Comparison of ENCODE assay signal across 28 cellular contexts in the genomic region with DNA sequence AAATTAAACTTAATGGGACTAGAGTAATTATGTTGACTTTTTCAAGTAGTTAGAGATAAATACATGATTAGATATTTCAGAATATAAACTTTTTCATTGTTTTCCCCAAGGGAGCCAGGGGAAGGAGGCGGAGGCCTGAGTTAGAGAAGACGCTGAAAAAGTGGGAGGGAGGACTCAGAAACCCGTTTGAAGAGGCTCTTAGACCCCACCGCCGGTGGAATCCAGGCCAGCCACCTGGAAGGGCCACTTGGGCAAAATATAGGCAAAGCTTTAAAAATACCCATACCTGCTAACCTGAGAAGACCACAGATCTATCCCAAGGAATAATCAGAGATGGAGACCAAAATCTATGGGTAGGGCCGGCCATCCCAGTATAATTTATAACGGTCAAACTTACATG.
DNase-seq lines count a peak whose midpoint lies in the region; ATAC-seq and TF ChIP-seq lines count a peak whose summit lies in the region.
"Had no signal": no experiment of that assay in that cellular context is flagged by ENCODE, and none has a peak within 500 bp of the region (broad histone marks: within the 10 kb centered on the region; RNA-seq: fewer than 3 reads in every experiment).

No MANE protein-coding gene starts in this region.

- 42 to 58% methylated on average over 7 of the region's 7 CpGs for WGBS in sigmoid colon, 2 donors

- no peak overlapping the region for H3K9ac ChIP-seq in iPS-15b (ENCODE audit: low read depth, low read length)
- H3K9ac ChIP-seq: SK-N-SH had no signal

- H3K27ac ChIP-seq in sigmoid colon: no peak overlapping the region
- H3K27ac ChIP-seq: cardiac muscle cell, esophagus muscularis mucosa, lower lobe of right lung, PC-9, upper lobe of right lung had no signal

- no peaks in the 10 kb centered on the region for H3K36me3 ChIP-seq in iPS-15b (ENCODE audit: control insufficient read depth, insufficient read depth, low read length)
- H3K36me3 ChIP-seq in sigmoid colon: no peaks in the 10 kb centered on the region
- H3K36me3 ChIP-seq: cardiac muscle cell, esophagus muscularis mucosa, lower lobe of right lung, upper lobe of right lung had no signal

- no peak for ATAC-seq in HG03460 (IDR thresholded peaks at IDR 0.05; ENCODE audit: unreplicated experiment)
- ATAC-seq: activated naive CD8-positive, alpha-beta T cell treated with anti-CD3 and anti-CD28 coated beads, Interleukin-2, amount 50 U/mL, for 24 hours; HCT116; lower lobe of right lung; naive thymus-derived CD4-positive, alpha-beta T cell; upper lobe of right lung had no signal

- TF ChIP-seq EP300 in sigmoid colon (IDR thresholded peaks at IDR 0.05): no peak

- DNase-seq in NCI-H748 (lab: John Stamatoyannopoulos, UW; ENCODE audit: unreplicated experiment): peak; percentile 1
- DNase-seq in NCI-H748 treated with DMSO at 0.1 percent for 48 hours (lab: John Stamatoyannopoulos, UW): no peak
- peak; percentile 55 for DNase-seq in NCI-H69 (lab: John Stamatoyannopoulos, UW)
- peak; percentile 3 for DNase-seq in sigmoid colon
- no peak for DNase-seq in NCI-H2029 treated with DMSO at 0.1 percent for 48 hours (lab: John Stamatoyannopoulos, UW)
- DNase-seq in cerebellum (ENCODE audit: low spot score): no peak
- DNase-seq: activated CD4-positive, alpha-beta T cell treated with anti-CD3 and anti-CD28 coated beads, Interleukin-2, amount 50 U/mL, for 1 hour; activated CD4-positive, CD25-positive, alpha-beta regulatory T cell; activated naive CD4-positive, alpha-beta T cell; activated naive CD8-positive, alpha-beta T cell treated with anti-CD3 and anti-CD28 coated beads, Interleukin-2, amount 50 U/mL, for 24 hours; activated T-cell treated with anti-CD3 and anti-CD28 coated beads, Interleukin-2, amount 50 U/mL, for 48 hours; CD8-positive, alpha-beta memory T cell; foreskin fibroblast; IMR-90; lower lobe of right lung; naive thymus-derived CD4-positive, alpha-beta T cell; NCI-H1694 treated with DMSO at 0.1 percent for 48 hours; NCI-H510A treated with DMSO at 0.1 percent for 48 hours; PC-9; SK-N-SH; small intestine; stimulated activated naive CD4-positive, alpha-beta T cell; upper lobe of right lung had no signal

- TF ChIP-seq POLR2A in sigmoid colon (IDR thresholded peaks at IDR 0.05): no peak

- H3K9me3 ChIP-seq in iPS-15b (ENCODE audit: control insufficient read depth, insufficient read depth, low read length) (no peaks in the 10 kb centered on the region), sigmoid colon (no peaks in the 10 kb centered on the region)
- H3K9me3 ChIP-seq: lower lobe of right lung, SK-N-SH, upper lobe of right lung had no signal

- intact Hi-C loops in sigmoid colon (cut with DNase I): no loop called here

- no peaks in the 10 kb centered on the region for H3K27me3 ChIP-seq in iPS-15b (ENCODE audit: control insufficient read depth, insufficient read depth, low read length)
- H3K27me3 ChIP-seq in sigmoid colon: peaks cover 0 to 52% (median 24%) of the 10 kb centered on the region in 3 donors
- H3K27me3 ChIP-seq: cardiac muscle cell had no signal

- no peak for TF ChIP-seq CTCF in sigmoid colon (IDR thresholded peaks at IDR 0.05)

- peak overlapping the region; percentile 50 for H3K4me3 ChIP-seq in iPS-15b (ENCODE audit: low read depth, low read length)
- no peak overlapping the region for H3K4me3 ChIP-seq in sigmoid colon
- H3K4me3 ChIP-seq: cardiac muscle cell, esophagus muscularis mucosa, lower lobe of right lung, PC-9, upper lobe of right lung had no signal

- H3K4me1 ChIP-seq in iPS-15b (ENCODE audit: control insufficient read depth, insufficient read depth, low read length) (no peaks in the 10 kb centered on the region), sigmoid colon (no peaks in the 10 kb centered on the region)
- H3K4me1 ChIP-seq: lower lobe of right lung, upper lobe of right lung had no signal

Comparison
In these comparisons a context has a peak if more than half of its experiments do, and no peak if none do; other contexts are left out.
1. DNase-seq: peak in NCI-H748 (single experiment), NCI-H69 (single experiment) and sigmoid colon (single experiment); none in NCI-H748 treated with DMSO at 0.1 percent for 48 hours (single experiment), NCI-H2029 treated with DMSO at 0.1 percent for 48 hours (single experiment) and cerebellum (single experiment).